In the genomic region with DNA sequence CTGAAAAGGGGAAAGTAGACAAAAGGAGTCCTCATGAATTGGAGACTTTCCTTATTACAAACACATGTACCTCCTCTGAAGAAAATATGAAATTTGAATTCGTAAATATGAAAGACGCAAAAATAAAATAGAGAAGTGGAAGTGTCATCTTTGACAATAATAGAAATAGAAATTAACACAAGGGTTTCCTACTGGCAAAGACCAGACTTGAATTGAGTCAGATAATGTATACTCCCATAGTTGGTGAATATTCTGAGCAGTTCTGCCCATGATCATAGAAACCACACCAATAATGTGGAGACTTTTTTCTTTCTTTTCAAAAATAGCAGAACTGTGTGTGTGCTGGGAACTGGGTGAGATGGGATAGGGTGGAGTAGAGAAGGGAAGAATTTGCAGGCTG, we compare ENCODE assay signal across 13 cellular contexts.
DNase-seq lines count a peak whose midpoint lies in the region; ATAC-seq and TF ChIP-seq lines count a peak whose summit lies in the region.
"Had no signal": no experiment of that assay in that cellular context is flagged by ENCODE, and none has a peak within 500 bp of the region (broad histone marks: within the 10 kb centered on the region; RNA-seq: fewer than 3 reads in every experiment).

No MANE protein-coding gene starts in this region.

- no peak for TF ChIP-seq EP300 in neural cell (conservative IDR thresholded peaks at IDR 0.05; ENCODE audit: poor library complexity, severe bottlenecking)

- peak; percentile 95 for ATAC-seq in GM18909 (IDR thresholded peaks at IDR 0.05; ENCODE audit: poor library complexity, unreplicated experiment)
- ATAC-seq in GM21619 (IDR thresholded peaks at IDR 0.05; ENCODE audit: unreplicated experiment), result peak; percentile 93
- ATAC-seq in HG03103 (IDR thresholded peaks at IDR 0.05; ENCODE audit: low read depth, unreplicated experiment), result peak; percentile 95

- H3K27me3 ChIP-seq in neural cell (ENCODE audit: insufficient read depth, low read depth, low read length), result no peaks in the 10 kb centered on the region
- H3K27me3 ChIP-seq in Karpas-422 (ENCODE audit: low read length), result no peaks in the 10 kb centered on the region

- H2AFZ ChIP-seq in neural cell (ENCODE audit: low read depth, low read length) (no peak overlapping the region), Karpas-422 (ENCODE audit: low read length) (no peak overlapping the region)
- H2AFZ ChIP-seq: GM23248 had no signal

- H3K9me3 ChIP-seq in neural cell (ENCODE audit: low read length) (no peaks in the 10 kb centered on the region), Karpas-422 (ENCODE audit: low read length) (no peaks in the 10 kb centered on the region)

- DNase-seq in central memory CD4-positive, alpha-beta T cell, result no peak
- DNase-seq in posterior vena cava (ENCODE audit: low spot score) (no peak), Karpas-422 (no peak)
- DNase-seq: activated effector memory CD4-positive, alpha-beta T cell treated with anti-CD3 and anti-CD28 coated beads, Interleukin-2, amount 50 U/mL, for 16 hours; DMS 273 treated with DMSO at 0.1 percent for 48 hours; GM23248; NCI-H2227 treated with DMSO at 0.1 percent for 48 hours; stimulated activated CD4-positive, alpha-beta T cell treated with anti-CD3 and anti-CD28 coated beads, Interleukin-15, amount 100 ng/mL, for 24 hours had no signal

- intact Hi-C loops in posterior vena cava (cut with DNase I), result no loop called here

- no peaks in the 10 kb centered on the region for H3K36me3 ChIP-seq in neural cell (ENCODE audit: insufficient read depth, low read length)
- no peaks in the 10 kb centered on the region for H3K36me3 ChIP-seq in Karpas-422 (ENCODE audit: insufficient read depth, low read length)

- H3K4me3 ChIP-seq in neural cell (ENCODE audit: low read length) (no peak overlapping the region), Karpas-422 (ENCODE audit: low read length) (no peak overlapping the region)
- H3K4me3 ChIP-seq: GM23248 had no signal

- H3K4me1 ChIP-seq in Karpas-422 (ENCODE audit: low read length), result no peaks in the 10 kb centered on the region

- H3K9me2 ChIP-seq in neural cell (ENCODE audit: insufficient read depth, low read length) (no peaks in the 10 kb centered on the region), Karpas-422 (replicated peaks; ENCODE audit: insufficient read depth, low read length) (no peaks in the 10 kb centered on the region)

- H3K4me2 ChIP-seq in neural cell (ENCODE audit: low read length) (no peak overlapping the region), Karpas-422 (ENCODE audit: low read depth, low read length, poor library complexity, severe bottlenecking) (no peak overlapping the region)
- H3K4me2 ChIP-seq: KMS-11 had no signal

- no peak overlapping the region for H3K9ac ChIP-seq in neural cell (ENCODE audit: low read length)
- no peak overlapping the region for H3K9ac ChIP-seq in Karpas-422 (ENCODE audit: low read length)
- H3K9ac ChIP-seq: GM23248, KMS-11 had no signal

- no peaks in the 10 kb centered on the region for H4K20me1 ChIP-seq in neural cell (ENCODE audit: insufficient read depth)
- no peaks in the 10 kb centered on the region for H4K20me1 ChIP-seq in Karpas-422 (ENCODE audit: insufficient read depth, low read depth, low read length)

- TF ChIP-seq RAD21 in neural cell (conservative IDR thresholded peaks at IDR 0.05), result no peak

- H3K27ac ChIP-seq in neural cell (ENCODE audit: low read length) (peak overlapping the region; percentile 25), Karpas-422 (ENCODE audit: low read length) (no peak overlapping the region)
- H3K27ac ChIP-seq: GM23248, KMS-11 had no signal

- no peaks in the 10 kb centered on the region for H3F3A ChIP-seq in neural cell (ENCODE audit: insufficient read depth, low read length, poor library complexity, severe bottlenecking)

- no peak for TF ChIP-seq CTCF in neural cell (IDR thresholded peaks at IDR 0.05; ENCODE audit: poor library complexity, severe bottlenecking)

- no peaks in the 10 kb centered on the region for H3K79me2 ChIP-seq in neural cell (replicated peaks; ENCODE audit: insufficient read depth, low read length)
- H3K79me2 ChIP-seq in Karpas-422 (ENCODE audit: low read length), result no peaks in the 10 kb centered on the region

TF ChIP-seq in neural cell, 6 proteins besides CTCF, POLR2A, EP300 and RAD21:
- TF ChIP-seq POLR2AphosphoS5 (IDR thresholded peaks at IDR 0.05) (no peak), MXI1 (conservative IDR thresholded peaks at IDR 0.05; ENCODE audit: poor library complexity, severe bottlenecking) (no peak), TAF1 (IDR thresholded peaks at IDR 0.05; ENCODE audit: low read depth) (no peak), SMC3 (conservative IDR thresholded peaks at IDR 0.05; ENCODE audit: poor library complexity) (no peak), EZH2 (IDR thresholded peaks at IDR 0.05; ENCODE audit: borderline replicate concordance, insufficient read depth, low read length, poor library complexity, severe bottlenecking) (no peak)
- TF ChIP-seq, protein P1, sequence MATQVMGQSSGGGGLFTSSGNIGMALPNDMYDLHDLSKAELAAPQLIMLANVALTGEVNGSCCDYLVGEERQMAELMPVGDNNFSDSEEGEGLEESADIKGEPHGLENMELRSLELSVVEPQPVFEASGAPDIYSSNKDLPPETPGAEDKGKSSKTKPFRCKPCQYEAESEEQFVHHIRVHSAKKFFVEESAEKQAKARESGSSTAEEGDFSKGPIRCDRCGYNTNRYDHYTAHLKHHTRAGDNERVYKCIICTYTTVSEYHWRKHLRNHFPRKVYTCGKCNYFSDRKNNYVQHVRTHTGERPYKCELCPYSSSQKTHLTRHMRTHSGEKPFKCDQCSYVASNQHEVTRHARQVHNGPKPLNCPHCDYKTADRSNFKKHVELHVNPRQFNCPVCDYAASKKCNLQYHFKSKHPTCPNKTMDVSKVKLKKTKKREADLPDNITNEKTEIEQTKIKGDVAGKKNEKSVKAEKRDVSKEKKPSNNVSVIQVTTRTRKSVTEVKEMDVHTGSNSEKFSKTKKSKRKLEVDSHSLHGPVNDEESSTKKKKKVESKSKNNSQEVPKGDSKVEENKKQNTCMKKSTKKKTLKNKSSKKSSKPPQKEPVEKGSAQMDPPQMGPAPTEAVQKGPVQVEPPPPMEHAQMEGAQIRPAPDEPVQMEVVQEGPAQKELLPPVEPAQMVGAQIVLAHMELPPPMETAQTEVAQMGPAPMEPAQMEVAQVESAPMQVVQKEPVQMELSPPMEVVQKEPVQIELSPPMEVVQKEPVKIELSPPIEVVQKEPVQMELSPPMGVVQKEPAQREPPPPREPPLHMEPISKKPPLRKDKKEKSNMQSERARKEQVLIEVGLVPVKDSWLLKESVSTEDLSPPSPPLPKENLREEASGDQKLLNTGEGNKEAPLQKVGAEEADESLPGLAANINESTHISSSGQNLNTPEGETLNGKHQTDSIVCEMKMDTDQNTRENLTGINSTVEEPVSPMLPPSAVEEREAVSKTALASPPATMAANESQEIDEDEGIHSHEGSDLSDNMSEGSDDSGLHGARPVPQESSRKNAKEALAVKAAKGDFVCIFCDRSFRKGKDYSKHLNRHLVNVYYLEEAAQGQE (IDR thresholded peaks at IDR 0.05; ENCODE audit: borderline replicate concordance), result no peak
